ENCODE assay signal across 15 cellular contexts in the genomic region with DNA sequence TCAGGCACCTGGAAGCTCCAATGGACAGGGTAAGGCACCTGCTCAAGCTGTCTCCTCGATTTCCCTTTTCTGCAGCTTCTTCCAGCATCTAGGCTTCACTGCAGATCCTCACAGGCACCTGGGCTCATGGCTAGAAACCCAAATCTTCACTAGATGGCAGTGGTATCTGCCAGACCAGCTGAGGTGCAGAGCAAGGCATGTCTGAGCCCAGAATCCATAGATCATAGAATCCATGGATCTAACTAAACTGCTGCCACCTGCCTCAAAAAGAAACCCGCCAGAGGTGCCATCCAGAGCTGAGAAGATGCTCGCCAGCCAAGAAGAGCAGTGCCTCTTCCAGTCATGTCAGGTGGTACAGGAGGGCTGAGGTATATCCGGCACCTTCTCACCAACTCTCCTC. TPM values are rescaled to one million over a fixed set of nuclear protein-coding genes. Genes with fewer than 3 reads are reported as not detected.
DNase-seq lines count a peak whose midpoint lies in the region; ATAC-seq, FAIRE-seq and TF ChIP-seq lines count a peak whose summit lies in the region.
"Had no signal": no experiment of that assay in that cellular context is flagged by ENCODE, and none has a peak within 500 bp of the region (broad histone marks: within the 10 kb centered on the region; RNA-seq: fewer than 3 reads in every experiment).

No MANE protein-coding gene starts in this region.

- ATAC-seq in GM19455 (IDR thresholded peaks at IDR 0.05; ENCODE audit: unreplicated experiment) (no peak), GM21390 (IDR thresholded peaks at IDR 0.05; ENCODE audit: unreplicated experiment) (no peak)
- ATAC-seq in activated CD8-positive, alpha-beta T cell treated with anti-CD3 and anti-CD28 coated beads for 36 hours = no peak

- H3K36me3 ChIP-seq in mammary epithelial cell (ENCODE audit: insufficient read depth, low read length) (no peaks in the 10 kb centered on the region), keratinocyte (ENCODE audit: control insufficient read depth in 2 of 2, extremely low read depth in 1 of 2, insufficient read depth in 2 of 2, low read length in 2 of 2) (no peaks in the 10 kb centered on the region)
- H3K36me3 ChIP-seq: SJSA1 had no signal

- dilution Hi-C loops in mammary epithelial cell (cut with HindIII; ENCODE audit: low sequenced_read_pairs) (no loop called here), keratinocyte (cut with MboI; ENCODE audit: extremely low pct_ligation_motif_present, low sequenced_read_pairs) (no loop called here)

- H3K9ac ChIP-seq in mammary epithelial cell (ENCODE audit: insufficient read depth, low read length) = no peak overlapping the region
- H3K9ac ChIP-seq in keratinocyte (ENCODE audit: control insufficient read depth, extremely low read depth, insufficient read depth, low read length) = no peak overlapping the region

- no peak overlapping the region for H3K27ac Mint-ChIP-seq in activated CD8-positive, alpha-beta T cell treated with anti-CD3 and anti-CD28 coated beads for 36 hours
- H3K27ac Mint-ChIP-seq: activated naive CD8-positive, alpha-beta T cell treated with anti-CD3 and anti-CD28 coated beads for 36 hours had no signal

- peaks cover 22% of the 10 kb centered on the region for H3K27me3 Mint-ChIP-seq in activated CD8-positive, alpha-beta T cell treated with anti-CD3 and anti-CD28 coated beads for 36 hours

- no peaks in the 10 kb centered on the region for H3K4me1 Mint-ChIP-seq in activated CD8-positive, alpha-beta T cell treated with anti-CD3 and anti-CD28 coated beads for 36 hours (ENCODE audit: low read depth)
- H3K4me1 Mint-ChIP-seq: activated naive CD8-positive, alpha-beta T cell treated with anti-CD3 and anti-CD28 coated beads for 36 hours had no signal

- H3K4me3 ChIP-seq in mammary epithelial cell (replicated peaks in 1 of 3; ENCODE audit: insufficient read depth in 1 of 3, low read depth in 2 of 3, low read length in 3 of 3) (no peak overlapping the region), keratinocyte (ENCODE audit: control insufficient read depth in 2 of 3, extremely low read depth in 1 of 3, insufficient read depth in 2 of 3, low read depth in 1 of 3, low read length in 3 of 3) (no peak overlapping the region)
- H3K4me3 ChIP-seq: SJSA1 had no signal

- no peaks in the 10 kb centered on the region for H3K36me3 Mint-ChIP-seq in activated CD8-positive, alpha-beta T cell treated with anti-CD3 and anti-CD28 coated beads for 36 hours (ENCODE audit: low read depth)
- H3K36me3 Mint-ChIP-seq: activated naive CD8-positive, alpha-beta T cell treated with anti-CD3 and anti-CD28 coated beads for 36 hours had no signal

- TF ChIP-seq CTCF in mammary epithelial cell (conservative IDR thresholded peaks at IDR 0.05 in 1 of 2, IDR thresholded peaks at IDR 0.05 in 1 of 2; ENCODE audit: extremely low read depth in 1 of 2, insufficient read depth in 1 of 2, low read depth in 1 of 2, low read length in 2 of 2) (peak in 1 of 2 donors; percentile 46), keratinocyte (optimal IDR thresholded peaks at IDR 0.05 in 1 of 3, IDR thresholded peaks at IDR 0.05 in 1 of 3, conservative IDR thresholded peaks at IDR 0.05 in 1 of 3; ENCODE audit: extremely low read depth in 1 of 3, insufficient read depth in 2 of 3, low read length in 3 of 3) (peak in 2 of 3 experiments; percentile 35 to 46)
- TF ChIP-seq CTCF in activated CD8-positive, alpha-beta T cell treated with anti-CD3 and anti-CD28 coated beads for 36 hours (IDR thresholded peaks at IDR 0.05) = no peak

- DNase-seq in T47D (ENCODE audit: low read depth in 1 of 2, low spot score in 1 of 2) = peak; percentile 53 to 61
- no peak for DNase-seq in mammary epithelial cell
- DNase-seq in SK-MEL-5 (ENCODE audit: low read depth, low spot score) = peak; percentile 27
- DNase-seq in keratinocyte (ENCODE audit: low read depth, low spot score) = no peak
- DNase-seq in activated CD8-positive, alpha-beta T cell treated with anti-CD3 and anti-CD28 coated beads for 36 hours = no peak
- no peak for DNase-seq in T-helper 2 cell
- DNase-seq: activated CD4-positive, CD25-positive, alpha-beta regulatory T cell; activated naive CD8-positive, alpha-beta T cell treated with anti-CD3 and anti-CD28 coated beads for 36 hours; AML-193; NCI-H526 treated with DMSO at 0.1 percent for 48 hours; stimulated activated CD4-positive, alpha-beta T cell treated with anti-CD3 and anti-CD28 coated beads, Interleukin-2, amount 100 ng/mL, for 24 hours had no signal

- no peaks in the 10 kb centered on the region for H3K79me2 ChIP-seq in mammary epithelial cell (ENCODE audit: insufficient read depth, low read length)
- H3K79me2 ChIP-seq in keratinocyte (ENCODE audit: control insufficient read depth, insufficient read depth, low read length) = no peaks in the 10 kb centered on the region

- H3K27me3 ChIP-seq in mammary epithelial cell (ENCODE audit: insufficient read depth, low read length) (peaks cover 1% of the 10 kb centered on the region), keratinocyte (ENCODE audit: control insufficient read depth, extremely low read depth, insufficient read depth, low read length) (peaks cover 3% of the 10 kb centered on the region)

- no peak overlapping the region for H3K4me3 Mint-ChIP-seq in activated CD8-positive, alpha-beta T cell treated with anti-CD3 and anti-CD28 coated beads for 36 hours
- H3K4me3 Mint-ChIP-seq: activated naive CD8-positive, alpha-beta T cell treated with anti-CD3 and anti-CD28 coated beads for 36 hours had no signal

- H3K9me3 Mint-ChIP-seq in activated CD8-positive, alpha-beta T cell treated with anti-CD3 and anti-CD28 coated beads for 36 hours = no peaks in the 10 kb centered on the region
- H3K9me3 Mint-ChIP-seq: activated naive CD8-positive, alpha-beta T cell treated with anti-CD3 and anti-CD28 coated beads for 36 hours had no signal

- H2AFZ ChIP-seq in mammary epithelial cell (ENCODE audit: low read depth, low read length) = no peak overlapping the region
- H2AFZ ChIP-seq in keratinocyte (ENCODE audit: control insufficient read depth, low read length) = no peak overlapping the region

- CTCF ChIA-PET in mammary epithelial cell (lab: Charles Lee; ENCODE audit: low non-redundant PET) = no interaction called here
- CTCF ChIA-PET in activated CD8-positive, alpha-beta T cell treated with anti-CD3 and anti-CD28 coated beads for 36 hours (lab: Charles Lee) = no interaction called here

- H4K20me1 ChIP-seq in mammary epithelial cell (ENCODE audit: insufficient read depth, low read length) = no peaks in the 10 kb centered on the region
- no peaks in the 10 kb centered on the region for H4K20me1 ChIP-seq in keratinocyte (ENCODE audit: control insufficient read depth, extremely low read depth, insufficient read depth, low read length)

- no peak overlapping the region for H3K27ac ChIP-seq in mammary epithelial cell (ENCODE audit: insufficient read depth, low read depth, low read length)
- no peak overlapping the region for H3K27ac ChIP-seq in keratinocyte (ENCODE audit: control insufficient read depth, insufficient read depth, low read length)
- H3K27ac ChIP-seq: SJSA1 had no signal

- H3K4me2 ChIP-seq in mammary epithelial cell (ENCODE audit: insufficient read depth, low read depth, low read length) = no peak overlapping the region
- H3K4me2 ChIP-seq in keratinocyte (ENCODE audit: control insufficient read depth, extremely low read depth, insufficient read depth, low read depth, low read length) = no peak overlapping the region

- POLR2A ChIA-PET in activated CD8-positive, alpha-beta T cell treated with anti-CD3 and anti-CD28 coated beads for 36 hours (lab: Charles Lee) = no interaction called here

- WGBS in mammary epithelial cell (ENCODE audit: low coverage, missing lambda C conversion rate) = 69% methylated on average over 4 of the region's 4 CpGs

- no peaks in the 10 kb centered on the region for H3K9me1 ChIP-seq in keratinocyte (ENCODE audit: control insufficient read depth, extremely low read depth, insufficient read depth, low read length)

- intact Hi-C loops in mammary epithelial cell (cut with micrococcal nuclease) = loop anchor here (2.0 to 10.0 kb wide), 2 partner anchors 107 to 143 kb away; partner anchors contain the start of genes CKS2 and SECISBP2
- intact Hi-C loops in activated CD8-positive, alpha-beta T cell treated with anti-CD3 and anti-CD28 coated beads for 36 hours (cut with micrococcal nuclease) = no loop called here

- in situ Hi-C loops in T47D (cut with HindIII; ENCODE audit: low pct_unique_long_range_greater_than_20kb, low sequenced_read_pairs) (no loop called here), mammary epithelial cell (cut with MboI; ENCODE audit: low sequenced_read_pairs in 2 of 2) (no loop called here), SK-MEL-5 (cut with HindIII; ENCODE audit: low pct_unique_long_range_greater_than_20kb, low sequenced_read_pairs) (no loop called here)

- H3K4me1 ChIP-seq in mammary epithelial cell (ENCODE audit: insufficient read depth, low read length) (peaks cover 11% of the 10 kb centered on the region), keratinocyte (ENCODE audit: control insufficient read depth, extremely low read depth, insufficient read depth, low read length) (peaks cover 4% of the 10 kb centered on the region)
- H3K4me1 ChIP-seq: SJSA1 had no signal

- no TSS peak for BruUV-seq in mammary epithelial cell (replicated peaks; lab: Mats Ljungman, UMichigan)

- no peak for FAIRE-seq in keratinocyte (lab: Jason Lieb, UNC)
- FAIRE-seq: colon had no signal

- no peaks in the 10 kb centered on the region for H3K9me3 ChIP-seq in mammary epithelial cell (replicated peaks; ENCODE audit: insufficient read depth, low read length)
- no peaks in the 10 kb centered on the region for H3K9me3 ChIP-seq in keratinocyte (ENCODE audit: control insufficient read depth, low read depth, low read length)
- H3K9me3 ChIP-seq: SJSA1 had no signal

RNA-seq across cellular contexts. Expression of gene SHC3, which starts 6.9 kb away (rescaled TPM):
- under 1 TPM; under 0.01 to 0.09 TPM for total RNA-seq in mammary epithelial cell
- polyA plus RNA-seq in mammary epithelial cell (not detected), keratinocyte (0.01 to 0.04 TPM (median 0.03 TPM) in 3 replicates)
- polyA minus RNA-seq in mammary epithelial cell (not detected), keratinocyte (0.03 to 0.10 TPM (median 0.07 TPM) in 3 replicates)
- total RNA-seq in SK-MEL-5 (2014; rRNA removed; shearing (Covaris generic)) = 0.03 TPM in 1 of 2 replicates, not detected in the other
- not detected in 2 replicates for polyA plus RNA-seq in SK-MEL-5 (2015; cell fraction: cytosol; rRNA removed)
- not detected in 2 replicates for polyA plus RNA-seq in SK-MEL-5 (2015; cell fraction: nucleus; rRNA removed)
- 0.17 TPM for polyA plus RNA-seq in keratinocyte (2011; ENCODE audit: low read depth)
- polyA plus RNA-seq in keratinocyte (2011; cell fraction: cytosol; rRNA removed) = 0.02 and 0.03 TPM in 2 replicates
- polyA plus RNA-seq in keratinocyte (2011; cell fraction: nucleus; rRNA removed) = 0.18 and 0.60 TPM in 2 replicates
- polyA plus RNA-seq in keratinocyte (2012; ENCODE audit: low replicate concordance) = 0.07 and 0.08 TPM in 2 replicates
- not detected for polyA minus RNA-seq in keratinocyte (2011; cell fraction: cytosol; rRNA and poly(A)+ RNA removed)
- polyA minus RNA-seq in keratinocyte (2011; cell fraction: nucleus; rRNA and poly(A)+ RNA removed) = 0.08 and 0.32 TPM in 2 replicates
- total RNA-seq in activated CD8-positive, alpha-beta T cell treated with anti-CD3 and anti-CD28 coated beads for 36 hours = not detected
- total RNA-seq: activated naive CD8-positive, alpha-beta T cell treated with anti-CD3 and anti-CD28 coated beads for 36 hours had no signal

Comparison
In these comparisons a context has a peak if more than half of its experiments do, and no peak if none do; other contexts are left out.
1. DNase-seq: peak in T47D (2 of 2) and SK-MEL-5 (single experiment); none in mammary epithelial cell (single experiment), keratinocyte (single experiment), activated CD8-positive, alpha-beta T cell treated with anti-CD3 and anti-CD28 coated beads for 36 hours (single experiment) and T-helper 2 cell (0 of 5).